9 cellular contexts compared by ENCODE assay signal in genomic region chr5:172985596-172985995, GRCh38. TPM values are rescaled to one million over a fixed set of nuclear protein-coding genes. Genes with fewer than 3 reads are reported as not detected.
DNase-seq lines count a peak whose midpoint lies in the region; ATAC-seq and TF ChIP-seq lines count a peak whose summit lies in the region.
"Had no signal": no experiment of that assay in that cellular context is flagged by ENCODE, and none has a peak within 500 bp of the region (broad histone marks: within the 10 kb centered on the region; RNA-seq: fewer than 3 reads in every experiment).

No MANE protein-coding gene starts in this region.

- H4K20me1 ChIP-seq in BLaER1 treated with 17β-estradiol and CSF1 and Interleukin-3, amounts not matched to agents 10 nM and 100 nM: peaks cover 53 to 61% (median 58%) of the 10 kb centered on the region in 11 experiments

- DNase-seq in HL-60 (ENCODE audit: low read depth in 1 of 2, low spot score in 1 of 2): no peak
- no peak for DNase-seq in adipocyte (ENCODE audit: low read depth)
- no peak for DNase-seq in lower lobe of right lung
- DNase-seq in KBM-7: no peak
- no peak for DNase-seq in cerebellar nuclear complex (lab: John Stamatoyannopoulos, UW)
- no peak for DNase-seq in medulla oblongata (ENCODE audit: extremely low spot score)
- DNase-seq: NCI-H1092 treated with DMSO at 0.1 percent for 48 hours had no signal

- peaks cover 25 to 71% (median 54%) of the 10 kb centered on the region in 10 experiments for H3K4me1 ChIP-seq in BLaER1 treated with 17β-estradiol and CSF1 and Interleukin-3, amounts not matched to agents 10 nM and 100 nM
- H3K4me1 ChIP-seq in adipocyte (ENCODE audit: control insufficient read depth, insufficient read depth, low read length) (peaks cover 15% of the 10 kb centered on the region), lower lobe of right lung (peaks cover 52% of the 10 kb centered on the region)

- ATAC-seq in lower lobe of right lung: no peak
- no peak for ATAC-seq in GM18498 (IDR thresholded peaks at IDR 0.05; ENCODE audit: unreplicated experiment)

- peak overlapping the region; percentile 73 to 98 (median 87) for H3K4me2 ChIP-seq in BLaER1 treated with 17β-estradiol and CSF1 and Interleukin-3, amounts not matched to agents 10 nM and 100 nM

- H3K4me3 ChIP-seq in BLaER1 treated with 17β-estradiol and CSF1 and Interleukin-3, amounts not matched to agents 10 nM and 100 nM: peak overlapping the region; percentile 64 to 100 (median 87); a peak in 18 of 20 replicates
- H3K4me3 ChIP-seq in HL-60 (replicated peaks; ENCODE audit: insufficient read depth, low read length) (peak overlapping the region; percentile 30), adipocyte (ENCODE audit: low read length) (peak overlapping the region; percentile 97), lower lobe of right lung (peak overlapping the region; percentile 93)

- peak overlapping the region in 9 of 11 experiments; percentile 16 to 99 (median 95); a peak in 7 of 22 replicates for H3K27ac ChIP-seq in BLaER1 treated with 17β-estradiol and CSF1 and Interleukin-3, amounts not matched to agents 10 nM and 100 nM
- H3K27ac ChIP-seq in HL-60 (replicated peaks) (no peak overlapping the region), lower lobe of right lung (no peak overlapping the region)

- H3K9me3 ChIP-seq in BLaER1 treated with 17β-estradiol and CSF1 and Interleukin-3, amounts not matched to agents 10 nM and 100 nM (replicated peaks in 1 of 11): no peaks in the 10 kb centered on the region
- H3K9me3 ChIP-seq in adipocyte (ENCODE audit: control insufficient read depth, low read length): no peaks in the 10 kb centered on the region
- no peaks in the 10 kb centered on the region for H3K9me3 ChIP-seq in lower lobe of right lung

- peak overlapping the region in 9 of 11 experiments; percentile 25 to 99 (median 95); a peak in 11 of 22 replicates for H3K9ac ChIP-seq in BLaER1 treated with 17β-estradiol and CSF1 and Interleukin-3, amounts not matched to agents 10 nM and 100 nM
- H3K9ac ChIP-seq in adipocyte (ENCODE audit: low read length): peak overlapping the region; percentile 11

- no peaks in the 10 kb centered on the region for H3K27me3 ChIP-seq in BLaER1 treated with 17β-estradiol and CSF1 and Interleukin-3, amounts not matched to agents 10 nM and 100 nM
- H3K27me3 ChIP-seq in HL-60 (ENCODE audit: insufficient read depth, poor library complexity, severe bottlenecking): no peaks in the 10 kb centered on the region
- H3K27me3 ChIP-seq in adipocyte (replicated peaks; ENCODE audit: control insufficient read depth, insufficient read depth, low read length): no peaks in the 10 kb centered on the region
- no peaks in the 10 kb centered on the region for H3K27me3 ChIP-seq in lower lobe of right lung (ENCODE audit: low read depth)

- intact Hi-C loops in lower lobe of right lung (cut with DNase I): loop anchor here (10.0 kb wide), 1 partner anchor 69 kb away; the partner anchor contains the start of gene CREBRF

- TF ChIP-seq CTCF in HL-60 (IDR thresholded peaks at IDR 0.05; ENCODE audit: insufficient read depth, low read length) (no peak), lower lobe of right lung (IDR thresholded peaks at IDR 0.05) (no peak)

- H3K36me3 ChIP-seq in BLaER1 treated with 17β-estradiol and CSF1 and Interleukin-3, amounts not matched to agents 10 nM and 100 nM: peaks cover 35 to 54% (median 51%) of the 10 kb centered on the region in 11 experiments
- H3K36me3 ChIP-seq in adipocyte (ENCODE audit: control insufficient read depth, insufficient read depth, low read length, severe bottlenecking): peaks cover 22% of the 10 kb centered on the region
- peaks cover 47% of the 10 kb centered on the region for H3K36me3 ChIP-seq in lower lobe of right lung

- in situ Hi-C loops in KBM-7 (cut with MboI; ENCODE audit: low pct_unique_long_range_greater_than_20kb, low sequenced_read_pairs): no loop called here

RNA-seq across cellular contexts. Expression of gene ATP6V0E1, which starts 2.0 kb away (rescaled TPM):
- 285 TPM for total RNA-seq in lower lobe of right lung

RNA-seq across cellular contexts. Expression of gene RPL26L1, which starts 26.4 kb away (rescaled TPM):
- total RNA-seq in lower lobe of right lung: 16.6 TPM

Comparison
In these comparisons a context has a peak if more than half of its experiments do, and no peak if none do; other contexts are left out.
1. H3K27ac ChIP-seq: peak in BLaER1 treated with 17β-estradiol and CSF1 and Interleukin-3, amounts not matched to agents 10 nM and 100 nM (9 of 11); none in HL-60 (single experiment) and lower lobe of right lung (single experiment).
2. H3K4me3 ChIP-seq: peak in every context shown above with its lines; median percentile 97 in adipocyte; 93 in lower lobe of right lung; 87 in BLaER1 treated with 17β-estradiol and CSF1 and Interleukin-3, amounts not matched to agents 10 nM and 100 nM; 30 in HL-60.